ENCODE assay signal across 12 cellular contexts in genomic region chr7:12062062-12062461, GRCh38.
DNase-seq lines count a peak whose midpoint lies in the region; ATAC-seq and TF ChIP-seq lines count a peak whose summit lies in the region.
"Had no signal": no experiment of that assay in that cellular context is flagged by ENCODE, and none has a peak within 500 bp of the region (broad histone marks: within the 10 kb centered on the region; RNA-seq: fewer than 3 reads in every experiment).

No MANE protein-coding gene starts in this region.

- H3K27ac ChIP-seq in GM23248 (no peak overlapping the region), RWPE2 (ENCODE audit: poor library complexity, severe bottlenecking) (no peak overlapping the region)
- H3K27ac ChIP-seq: neutrophil, uterus had no signal

- no peaks in the 10 kb centered on the region for H3K79me2 ChIP-seq in GM23248 (ENCODE audit: insufficient read depth)

- H3K27me3 ChIP-seq in GM23248 (replicated peaks; ENCODE audit: insufficient read depth) (no peaks in the 10 kb centered on the region), RWPE2 (ENCODE audit: insufficient read depth, poor library complexity, severe bottlenecking) (no peaks in the 10 kb centered on the region)
- H3K27me3 ChIP-seq: neutrophil, uterus had no signal

- ATAC-seq in RWPE2 (ENCODE audit: low read depth) (no peak), HG03025 (IDR thresholded peaks at IDR 0.05; ENCODE audit: low FRiP score, unreplicated experiment) (no peak)

- no peak overlapping the region for H3K4me3 Mint-ChIP-seq in glutamatergic neuron (ENCODE audit: unreplicated experiment)
- no peak overlapping the region for H3K4me3 Mint-ChIP-seq in activated T-helper 1 cell treated with anti-CD3 and anti-CD28 coated beads, Interleukin-12 subunit alpha, Interleukin-12 subunit beta, Interleukin-2, Interleukin-4 antibody, amounts not matched to agents 30 ng/mL and 10 ng/mL and 1 ng/mL, durations not matched to agents 14 hours and 24 hours and 36 hours

- no peak overlapping the region for H2AFZ ChIP-seq in GM23248

- H3K9ac ChIP-seq in GM23248: no peak overlapping the region

- peak; percentile 24 for TF ChIP-seq CTCF in RWPE2 (IDR thresholded peaks at IDR 0.05; ENCODE audit: poor library complexity, severe bottlenecking)
- TF ChIP-seq CTCF in glutamatergic neuron (IDR thresholded peaks at IDR 0.05; ENCODE audit: partially characterized antibody, unreplicated experiment): peak; percentile 40

- no peaks in the 10 kb centered on the region for H3K9me2 ChIP-seq in GM23248 (ENCODE audit: insufficient read depth)

- peak; percentile 20 for DNase-seq in D341Med (ENCODE audit: low spot score)
- DNase-seq in GM23248: peak; percentile 20
- DNase-seq in RWPE2 (ENCODE audit: low spot score): no peak
- no peak for DNase-seq in glutamatergic neuron
- DNase-seq in stimulated activated CD8-positive, alpha-beta memory T cell treated with anti-CD3 and anti-CD28 coated beads, Interleukin-4, amount 100 ng/mL, for 48 hours: no peak
- DNase-seq in globus pallidus (ENCODE audit: low spot score): no peak
- no peak for DNase-seq in activated T-helper 1 cell treated with anti-CD3 and anti-CD28 coated beads, Interleukin-12 subunit alpha, Interleukin-12 subunit beta, Interleukin-2, Interleukin-4 antibody, amounts not matched to agents 30 ng/mL and 10 ng/mL and 1 ng/mL, durations not matched to agents 14 hours and 24 hours and 36 hours (ENCODE audit: low spot score)
- DNase-seq: GF-D8, NCI-H2081 treated with DMSO at 0.1 percent for 48 hours, uterus had no signal

- intact Hi-C loops in activated T-helper 1 cell treated with anti-CD3 and anti-CD28 coated beads, Interleukin-12 subunit alpha, Interleukin-12 subunit beta, Interleukin-2, Interleukin-4 antibody, amounts not matched to agents 30 ng/mL and 10 ng/mL and 1 ng/mL, durations not matched to agents 14 hours and 24 hours and 36 hours (cut with micrococcal nuclease): no loop called here

- no peak overlapping the region for H3K4me3 ChIP-seq in GM23248
- H3K4me3 ChIP-seq in RWPE2 (ENCODE audit: severe bottlenecking): no peak overlapping the region
- H3K4me3 ChIP-seq: uterus had no signal

- H3K4me1 Mint-ChIP-seq in glutamatergic neuron (ENCODE audit: low read depth, unreplicated experiment): no peaks in the 10 kb centered on the region
- H3K4me1 Mint-ChIP-seq in activated T-helper 1 cell treated with anti-CD3 and anti-CD28 coated beads, Interleukin-12 subunit alpha, Interleukin-12 subunit beta, Interleukin-2, Interleukin-4 antibody, amounts not matched to agents 30 ng/mL and 10 ng/mL and 1 ng/mL, durations not matched to agents 14 hours and 24 hours and 36 hours (ENCODE audit: low read depth): no peaks in the 10 kb centered on the region

- H3F3A ChIP-seq in GM23248 (ENCODE audit: insufficient read depth): no peaks in the 10 kb centered on the region

- peaks cover 4% of the 10 kb centered on the region for H3K36me3 Mint-ChIP-seq in glutamatergic neuron (ENCODE audit: unreplicated experiment)
- no peaks in the 10 kb centered on the region for H3K36me3 Mint-ChIP-seq in activated T-helper 1 cell treated with anti-CD3 and anti-CD28 coated beads, Interleukin-12 subunit alpha, Interleukin-12 subunit beta, Interleukin-2, Interleukin-4 antibody, amounts not matched to agents 30 ng/mL and 10 ng/mL and 1 ng/mL, durations not matched to agents 14 hours and 24 hours and 36 hours (ENCODE audit: low read depth)

- no peak overlapping the region for H3K4me2 ChIP-seq in GM23248 (ENCODE audit: unreplicated experiment)

- H3K36me3 ChIP-seq in GM23248 (ENCODE audit: low read depth) (no peaks in the 10 kb centered on the region), RWPE2 (ENCODE audit: low read depth) (no peaks in the 10 kb centered on the region)
- H3K36me3 ChIP-seq: neutrophil, uterus had no signal

- H3K27me3 Mint-ChIP-seq in glutamatergic neuron (ENCODE audit: unreplicated experiment): no peaks in the 10 kb centered on the region
- peaks cover 12% of the 10 kb centered on the region for H3K27me3 Mint-ChIP-seq in activated T-helper 1 cell treated with anti-CD3 and anti-CD28 coated beads, Interleukin-12 subunit alpha, Interleukin-12 subunit beta, Interleukin-2, Interleukin-4 antibody, amounts not matched to agents 30 ng/mL and 10 ng/mL and 1 ng/mL, durations not matched to agents 14 hours and 24 hours and 36 hours (ENCODE audit: insufficient read depth)

- H3K27ac Mint-ChIP-seq in glutamatergic neuron (ENCODE audit: unreplicated experiment): no peak overlapping the region
- no peak overlapping the region for H3K27ac Mint-ChIP-seq in activated T-helper 1 cell treated with anti-CD3 and anti-CD28 coated beads, Interleukin-12 subunit alpha, Interleukin-12 subunit beta, Interleukin-2, Interleukin-4 antibody, amounts not matched to agents 30 ng/mL and 10 ng/mL and 1 ng/mL, durations not matched to agents 14 hours and 24 hours and 36 hours

- in situ Hi-C loops in GM23248 (cut with MboI): loop anchor here (10.0 kb wide), 1 partner anchor 263 kb away; no protein-coding TSS in a partner anchor

- H3K4me1 ChIP-seq in GM23248 (ENCODE audit: insufficient read depth): no peaks in the 10 kb centered on the region
- no peaks in the 10 kb centered on the region for H3K4me1 ChIP-seq in RWPE2 (ENCODE audit: insufficient read depth, poor library complexity, severe bottlenecking)
- H3K4me1 ChIP-seq: uterus had no signal

- no peaks in the 10 kb centered on the region for H3K9me3 ChIP-seq in GM23248 (ENCODE audit: low read depth)
- H3K9me3 ChIP-seq in RWPE2 (ENCODE audit: severe bottlenecking): peaks cover 4% of the 10 kb centered on the region
- H3K9me3 ChIP-seq: neutrophil, uterus had no signal

- no peaks in the 10 kb centered on the region for H3K9me3 Mint-ChIP-seq in glutamatergic neuron (ENCODE audit: unreplicated experiment)
- H3K9me3 Mint-ChIP-seq in activated T-helper 1 cell treated with anti-CD3 and anti-CD28 coated beads, Interleukin-12 subunit alpha, Interleukin-12 subunit beta, Interleukin-2, Interleukin-4 antibody, amounts not matched to agents 30 ng/mL and 10 ng/mL and 1 ng/mL, durations not matched to agents 14 hours and 24 hours and 36 hours: peaks cover 4% of the 10 kb centered on the region

- H4K20me1 ChIP-seq in GM23248 (ENCODE audit: insufficient read depth): no peaks in the 10 kb centered on the region

Comparison
In these comparisons a context has a peak if more than half of its experiments do, and no peak if none do; other contexts are left out.
1. DNase-seq: peak in D341Med (single experiment) and GM23248 (single experiment); none in RWPE2 (single experiment), glutamatergic neuron (single experiment), stimulated activated CD8-positive, alpha-beta memory T cell treated with anti-CD3 and anti-CD28 coated beads, Interleukin-4, amount 100 ng/mL, for 48 hours (single experiment), globus pallidus (single experiment) and activated T-helper 1 cell treated with anti-CD3 and anti-CD28 coated beads, Interleukin-12 subunit alpha, Interleukin-12 subunit beta, Interleukin-2, Interleukin-4 antibody, amounts not matched to agents 30 ng/mL and 10 ng/mL and 1 ng/mL, durations not matched to agents 14 hours and 24 hours and 36 hours (single experiment).